Comparison of ENCODE assay signal across 1 cellular context in the genomic region with DNA sequence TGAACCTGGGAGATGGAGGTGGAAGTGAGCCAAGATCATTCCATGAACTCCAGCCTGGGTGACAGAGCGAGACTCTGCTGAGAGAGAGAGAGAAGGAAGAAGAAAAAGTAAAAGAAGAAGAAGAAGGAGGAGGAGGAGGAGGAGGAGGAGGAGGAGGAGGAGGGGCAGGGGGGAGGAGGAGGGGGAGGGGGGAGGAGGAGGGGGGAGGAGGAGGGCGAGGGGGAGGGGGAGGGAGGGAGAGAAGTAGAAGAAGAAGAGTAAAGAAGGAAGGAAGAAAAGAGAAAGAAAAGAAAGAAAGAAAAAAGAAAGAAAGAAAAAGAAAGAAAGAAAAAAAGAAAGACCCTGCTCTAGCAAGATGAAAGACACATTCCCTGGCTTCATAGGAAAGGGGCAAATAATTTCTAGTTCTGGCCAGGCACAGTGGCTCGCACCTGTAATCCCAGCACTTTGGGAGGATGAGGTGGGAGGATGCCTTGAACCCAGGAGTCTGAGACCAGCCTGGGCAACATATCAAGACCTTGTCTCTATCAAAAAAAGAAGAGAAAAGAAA.
TF ChIP-seq lines count a peak whose summit lies in the region.

No MANE protein-coding gene starts in this region.

TF ChIP-seq in HepG2, 621 proteins besides CTCF, POLR2A, EP300 and RAD21:
- TF ChIP-seq HNRNPK (IDR thresholded peaks at IDR 0.05; ENCODE audit: low read depth, low read length, poor library complexity, severe bottlenecking) (peak; percentile 59), AHR (CRISPR knock-in tag; IDR thresholded peaks at IDR 0.05) (no peak)
